Comparison of ENCODE assay signal across 1 cellular context in the genomic region with DNA sequence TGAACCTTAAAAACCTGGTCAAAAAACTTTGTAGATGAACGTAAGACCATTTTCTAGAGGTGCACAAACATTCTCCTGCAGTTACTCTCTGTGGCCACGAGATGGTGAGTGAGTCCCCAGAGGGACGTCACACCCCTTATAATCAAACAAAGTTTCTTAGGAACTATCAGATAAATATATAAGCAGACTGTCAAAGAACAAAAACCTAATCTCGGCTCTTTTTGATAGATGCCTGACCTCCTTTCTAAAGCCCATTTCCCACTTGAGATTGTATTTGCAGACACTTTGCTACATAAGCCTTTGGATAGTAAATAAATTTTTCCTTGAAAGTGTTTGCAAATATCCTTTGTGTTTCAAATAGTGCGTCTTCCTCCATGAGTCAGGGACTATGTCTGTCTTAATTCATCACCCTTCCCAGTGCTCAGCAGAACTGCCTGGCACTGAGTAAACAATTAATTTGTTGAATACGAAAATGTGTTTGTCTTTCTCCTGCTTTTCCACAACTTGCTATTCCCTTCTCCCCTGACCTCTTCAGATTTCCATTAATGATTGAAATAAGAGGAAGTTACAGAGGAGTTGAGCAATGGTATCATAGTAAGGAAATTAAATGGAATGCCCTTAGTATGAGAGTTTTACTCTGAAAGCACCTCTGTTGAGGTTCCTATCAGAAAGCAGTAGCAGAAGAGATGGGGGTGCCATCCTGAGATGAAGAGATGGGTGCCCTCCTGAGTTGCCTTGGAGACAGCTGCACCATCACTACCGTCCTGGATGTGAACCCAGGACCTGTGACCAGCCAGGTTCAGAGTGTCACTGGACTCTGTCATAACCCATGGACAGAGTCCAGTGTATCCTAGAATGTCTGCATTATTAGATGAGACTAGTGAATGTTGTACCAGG.
TF ChIP-seq lines count a peak whose summit lies in the region.

No MANE protein-coding gene starts in this region.

TF ChIP-seq in WTC11, 78 proteins besides CTCF, POLR2A, EP300 and RAD21 (continued from another document):
- TF ChIP-seq, protein P1, sequence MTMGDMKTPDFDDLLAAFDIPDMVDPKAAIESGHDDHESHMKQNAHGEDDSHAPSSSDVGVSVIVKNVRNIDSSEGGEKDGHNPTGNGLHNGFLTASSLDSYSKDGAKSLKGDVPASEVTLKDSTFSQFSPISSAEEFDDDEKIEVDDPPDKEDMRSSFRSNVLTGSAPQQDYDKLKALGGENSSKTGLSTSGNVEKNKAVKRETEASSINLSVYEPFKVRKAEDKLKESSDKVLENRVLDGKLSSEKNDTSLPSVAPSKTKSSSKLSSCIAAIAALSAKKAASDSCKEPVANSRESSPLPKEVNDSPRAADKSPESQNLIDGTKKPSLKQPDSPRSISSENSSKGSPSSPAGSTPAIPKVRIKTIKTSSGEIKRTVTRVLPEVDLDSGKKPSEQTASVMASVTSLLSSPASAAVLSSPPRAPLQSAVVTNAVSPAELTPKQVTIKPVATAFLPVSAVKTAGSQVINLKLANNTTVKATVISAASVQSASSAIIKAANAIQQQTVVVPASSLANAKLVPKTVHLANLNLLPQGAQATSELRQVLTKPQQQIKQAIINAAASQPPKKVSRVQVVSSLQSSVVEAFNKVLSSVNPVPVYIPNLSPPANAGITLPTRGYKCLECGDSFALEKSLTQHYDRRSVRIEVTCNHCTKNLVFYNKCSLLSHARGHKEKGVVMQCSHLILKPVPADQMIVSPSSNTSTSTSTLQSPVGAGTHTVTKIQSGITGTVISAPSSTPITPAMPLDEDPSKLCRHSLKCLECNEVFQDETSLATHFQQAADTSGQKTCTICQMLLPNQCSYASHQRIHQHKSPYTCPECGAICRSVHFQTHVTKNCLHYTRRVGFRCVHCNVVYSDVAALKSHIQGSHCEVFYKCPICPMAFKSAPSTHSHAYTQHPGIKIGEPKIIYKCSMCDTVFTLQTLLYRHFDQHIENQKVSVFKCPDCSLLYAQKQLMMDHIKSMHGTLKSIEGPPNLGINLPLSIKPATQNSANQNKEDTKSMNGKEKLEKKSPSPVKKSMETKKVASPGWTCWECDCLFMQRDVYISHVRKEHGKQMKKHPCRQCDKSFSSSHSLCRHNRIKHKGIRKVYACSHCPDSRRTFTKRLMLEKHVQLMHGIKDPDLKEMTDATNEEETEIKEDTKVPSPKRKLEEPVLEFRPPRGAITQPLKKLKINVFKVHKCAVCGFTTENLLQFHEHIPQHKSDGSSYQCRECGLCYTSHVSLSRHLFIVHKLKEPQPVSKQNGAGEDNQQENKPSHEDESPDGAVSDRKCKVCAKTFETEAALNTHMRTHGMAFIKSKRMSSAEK (CRISPR knock-in tag; IDR thresholded peaks at IDR 0.05; ENCODE audit: borderline replicate concordance), result no peak
- no peak for TF ChIP-seq HMGA2 (CRISPR knock-in tag; IDR thresholded peaks at IDR 0.05)
- TF ChIP-seq ESRRA (CRISPR knock-in tag; IDR thresholded peaks at IDR 0.05; ENCODE audit: borderline replicate concordance), result no peak
- no peak for TF ChIP-seq SP1 (CRISPR knock-in tag; conservative IDR thresholded peaks at IDR 0.05)
- TF ChIP-seq, protein P2, sequence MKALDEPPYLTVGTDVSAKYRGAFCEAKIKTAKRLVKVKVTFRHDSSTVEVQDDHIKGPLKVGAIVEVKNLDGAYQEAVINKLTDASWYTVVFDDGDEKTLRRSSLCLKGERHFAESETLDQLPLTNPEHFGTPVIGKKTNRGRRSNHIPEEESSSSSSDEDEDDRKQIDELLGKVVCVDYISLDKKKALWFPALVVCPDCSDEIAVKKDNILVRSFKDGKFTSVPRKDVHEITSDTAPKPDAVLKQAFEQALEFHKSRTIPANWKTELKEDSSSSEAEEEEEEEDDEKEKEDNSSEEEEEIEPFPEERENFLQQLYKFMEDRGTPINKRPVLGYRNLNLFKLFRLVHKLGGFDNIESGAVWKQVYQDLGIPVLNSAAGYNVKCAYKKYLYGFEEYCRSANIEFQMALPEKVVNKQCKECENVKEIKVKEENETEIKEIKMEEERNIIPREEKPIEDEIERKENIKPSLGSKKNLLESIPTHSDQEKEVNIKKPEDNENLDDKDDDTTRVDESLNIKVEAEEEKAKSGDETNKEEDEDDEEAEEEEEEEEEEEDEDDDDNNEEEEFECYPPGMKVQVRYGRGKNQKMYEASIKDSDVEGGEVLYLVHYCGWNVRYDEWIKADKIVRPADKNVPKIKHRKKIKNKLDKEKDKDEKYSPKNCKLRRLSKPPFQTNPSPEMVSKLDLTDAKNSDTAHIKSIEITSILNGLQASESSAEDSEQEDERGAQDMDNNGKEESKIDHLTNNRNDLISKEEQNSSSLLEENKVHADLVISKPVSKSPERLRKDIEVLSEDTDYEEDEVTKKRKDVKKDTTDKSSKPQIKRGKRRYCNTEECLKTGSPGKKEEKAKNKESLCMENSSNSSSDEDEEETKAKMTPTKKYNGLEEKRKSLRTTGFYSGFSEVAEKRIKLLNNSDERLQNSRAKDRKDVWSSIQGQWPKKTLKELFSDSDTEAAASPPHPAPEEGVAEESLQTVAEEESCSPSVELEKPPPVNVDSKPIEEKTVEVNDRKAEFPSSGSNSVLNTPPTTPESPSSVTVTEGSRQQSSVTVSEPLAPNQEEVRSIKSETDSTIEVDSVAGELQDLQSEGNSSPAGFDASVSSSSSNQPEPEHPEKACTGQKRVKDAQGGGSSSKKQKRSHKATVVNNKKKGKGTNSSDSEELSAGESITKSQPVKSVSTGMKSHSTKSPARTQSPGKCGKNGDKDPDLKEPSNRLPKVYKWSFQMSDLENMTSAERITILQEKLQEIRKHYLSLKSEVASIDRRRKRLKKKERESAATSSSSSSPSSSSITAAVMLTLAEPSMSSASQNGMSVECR (CRISPR knock-in tag; IDR thresholded peaks at IDR 0.05; ENCODE audit: borderline replicate concordance), result no peak
